Comparison of ENCODE assay signal across 8 cellular contexts in the genomic region with DNA sequence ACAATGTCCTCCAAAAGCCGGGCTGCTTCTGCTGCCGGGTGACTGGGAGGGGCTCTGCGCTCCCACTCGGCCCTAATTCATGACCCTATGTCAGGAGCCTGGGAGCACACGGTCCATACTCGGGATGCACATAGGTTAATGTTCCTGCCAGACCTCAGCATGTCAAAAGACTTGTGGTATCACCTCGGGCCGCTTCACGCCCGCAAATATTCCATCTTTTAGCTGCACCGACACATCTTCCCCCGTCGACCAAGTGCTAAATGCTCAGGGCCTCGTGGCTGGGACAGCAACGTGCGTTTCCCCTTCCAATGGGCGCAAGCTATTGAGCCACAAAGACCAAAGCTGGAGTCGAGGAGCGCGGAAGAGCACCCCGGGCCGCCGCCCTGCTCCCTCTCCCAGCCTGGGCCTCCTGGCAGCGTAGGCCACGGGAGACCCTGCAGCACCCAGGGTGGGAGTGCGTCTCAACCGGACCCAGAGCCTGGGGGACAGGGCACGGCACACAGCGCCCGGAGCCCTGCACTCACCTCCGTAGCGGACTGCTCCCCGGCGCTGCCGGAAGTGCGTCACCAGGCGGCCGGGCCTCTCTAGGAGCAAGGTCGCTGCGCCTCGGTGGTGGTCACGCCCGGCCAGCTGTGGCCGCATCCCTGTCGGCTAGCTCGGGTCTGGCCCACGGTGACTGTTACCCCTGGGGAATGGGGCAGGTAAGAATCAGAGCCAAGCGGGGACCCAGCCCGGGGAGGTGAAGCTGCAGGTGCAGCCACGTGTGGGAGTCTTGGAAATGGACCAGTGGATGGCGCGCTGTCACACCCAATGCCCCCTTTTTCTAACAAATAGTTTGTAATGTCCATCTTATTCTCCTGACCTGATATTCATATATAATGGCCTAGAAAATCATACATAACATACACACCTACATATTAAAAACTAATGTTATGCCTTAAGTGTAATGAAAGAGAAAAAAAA.
DNase-seq lines count a peak whose midpoint lies in the region; ATAC-seq and TF ChIP-seq lines count a peak whose summit lies in the region.

A gene (minus strand): TSS at position 562 of the 963 bp plus-strand sequence. CDS start 5,451 bp downstream, outside the sequence.

- peak; percentile 97 for ATAC-seq in GM21515 (IDR thresholded peaks at IDR 0.05; ENCODE audit: unreplicated experiment)
- ATAC-seq in stimulated activated naive CD8-positive, alpha-beta T cell treated with anti-CD3 and anti-CD28 coated beads, Interleukin-15, Interleukin-2, amounts not matched to agents 100 U/mL and 50 U/mL, for 24 hours = peak; percentile 100

- H3K4me1 Mint-ChIP-seq in nephron = peaks cover 14% of the 10 kb centered on the region

- peak; percentile 29 for DNase-seq in DMS53 treated with DMSO at 0.1 percent for 48 hours (lab: John Stamatoyannopoulos, UW; ENCODE audit: unreplicated experiment)
- peak; percentile 91 for DNase-seq in HuH-7.5 (ENCODE audit: low spot score)
- DNase-seq in RPMI8226 = peak; percentile 90
- DNase-seq in activated effector memory CD4-positive, alpha-beta T cell treated with Interleukin-2 at 50 U/mL for 16 hours = peak; percentile 68
- DNase-seq in fibroblast of pulmonary artery (ENCODE audit: low read depth) = peak; percentile 81
- DNase-seq in stimulated activated naive CD8-positive, alpha-beta T cell treated with anti-CD3 and anti-CD28 coated beads, Interleukin-15, Interleukin-2, amounts not matched to agents 100 U/mL and 50 U/mL, for 24 hours = peak; percentile 86

- peak within 1 kb of the TSS; percentile 84 for H3K4me3 ChIP-seq in fibroblast of pulmonary artery (replicated peaks; ENCODE audit: low read depth, low read length)

- TF ChIP-seq CTCF in fibroblast of pulmonary artery (IDR thresholded peaks at IDR 0.05; ENCODE audit: low read length, missing control alignments) (no peak), nephron (IDR thresholded peaks at IDR 0.05; ENCODE audit: unreplicated experiment in 3 of 3) (no peak)

- H3K27me3 Mint-ChIP-seq in nephron (ENCODE audit: low read depth) = no peaks in the 10 kb centered on the region

- H3K4me3 Mint-ChIP-seq in nephron = peak within 1 kb of the TSS; percentile 91 to 97 (median 95)

- H3K27ac Mint-ChIP-seq in nephron = peak within 1 kb of the TSS; percentile 57 to 77 (median 75)

- H3K36me3 Mint-ChIP-seq in nephron (ENCODE audit: low read depth) = peaks cover 7% of the 10 kb centered on the region

- H3K9me3 Mint-ChIP-seq in nephron = no peaks in the 10 kb centered on the region

Comparison
In these comparisons a context has a peak if more than half of its experiments do, and no peak if none do; other contexts are left out.
1. Peak in every context shown above with its lines: DNase-seq, ATAC-seq and H3K4me3 ChIP-seq.
2. DNase-seq: peak in every context shown above with its lines; median percentile 91 in HuH-7.5; 90 in RPMI8226; 86 in stimulated activated naive CD8-positive, alpha-beta T cell treated with anti-CD3 and anti-CD28 coated beads, Interleukin-15, Interleukin-2, amounts not matched to agents 100 U/mL and 50 U/mL, for 24 hours; 81 in fibroblast of pulmonary artery; 68 in activated effector memory CD4-positive, alpha-beta T cell treated with Interleukin-2 at 50 U/mL for 16 hours; 29 in DMS53 treated with DMSO at 0.1 percent for 48 hours.